ENCODE assay signal across 1 cellular context in the genomic region with DNA sequence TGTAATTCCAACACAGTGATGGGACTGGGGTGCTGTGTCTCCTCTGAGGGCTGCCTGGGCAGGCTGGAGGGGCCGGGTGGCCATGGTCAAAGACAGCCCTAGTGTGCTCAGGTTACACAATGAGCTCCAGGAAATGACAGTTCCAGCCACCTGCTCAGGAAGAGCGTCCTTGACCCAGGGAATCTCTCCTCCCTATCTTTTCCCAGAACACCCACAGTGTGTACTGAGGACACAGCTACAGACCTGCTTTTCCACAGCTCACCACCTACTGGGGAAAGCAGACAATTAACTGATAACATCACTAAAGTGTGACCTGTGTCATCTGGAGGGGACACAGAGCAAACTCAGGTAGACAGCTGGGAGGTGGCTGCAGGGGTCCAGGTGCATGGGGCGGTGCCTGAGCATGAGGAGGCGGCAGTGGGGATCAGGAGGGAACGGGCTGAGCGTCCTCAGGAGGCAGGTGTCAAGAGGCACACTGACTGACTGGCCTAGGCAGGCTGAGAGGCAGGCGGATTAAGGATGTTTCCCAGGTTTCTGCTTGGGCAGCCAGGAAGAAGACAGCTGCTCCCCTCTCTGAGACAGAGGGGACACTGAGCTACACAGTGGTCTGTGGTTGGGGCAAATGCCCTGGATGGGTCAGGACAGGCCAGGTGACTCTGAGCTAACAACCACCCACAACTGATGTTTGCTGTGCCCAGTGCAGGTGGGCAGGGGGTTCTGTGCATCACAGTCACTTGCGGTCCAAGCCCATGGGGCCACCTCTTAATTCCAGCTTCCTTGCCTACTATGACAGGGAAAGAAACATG.
TF ChIP-seq lines count a peak whose summit lies in the region.

No MANE protein-coding gene starts in this region.

TF ChIP-seq in HepG2, 621 proteins besides CTCF, POLR2A, EP300 and RAD21 (continued from another document and continues in another):
- no peak for TF ChIP-seq KDM5B (CRISPR knock-in tag; IDR thresholded peaks at IDR 0.05; ENCODE audit: borderline replicate concordance)
- no peak for TF ChIP-seq ZSCAN12 (CRISPR knock-in tag; IDR thresholded peaks at IDR 0.05)
- TF ChIP-seq, protein P1, sequence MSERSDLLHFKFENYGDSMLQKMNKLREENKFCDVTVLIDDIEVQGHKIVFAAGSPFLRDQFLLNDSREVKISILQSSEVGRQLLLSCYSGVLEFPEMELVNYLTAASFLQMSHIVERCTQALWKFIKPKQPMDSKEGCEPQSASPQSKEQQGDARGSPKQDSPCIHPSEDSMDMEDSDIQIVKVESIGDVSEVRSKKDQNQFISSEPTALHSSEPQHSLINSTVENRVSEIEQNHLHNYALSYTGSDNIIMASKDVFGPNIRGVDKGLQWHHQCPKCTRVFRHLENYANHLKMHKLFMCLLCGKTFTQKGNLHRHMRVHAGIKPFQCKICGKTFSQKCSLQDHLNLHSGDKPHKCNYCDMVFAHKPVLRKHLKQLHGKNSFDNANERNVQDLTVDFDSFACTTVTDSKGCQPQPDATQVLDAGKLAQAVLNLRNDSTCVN (CRISPR knock-in tag; IDR thresholded peaks at IDR 0.05; ENCODE audit: borderline replicate concordance), result 0 out of 2 replicates have a peak, but pooled peaks have one; percentile 67
- TF ChIP-seq, protein P2, sequence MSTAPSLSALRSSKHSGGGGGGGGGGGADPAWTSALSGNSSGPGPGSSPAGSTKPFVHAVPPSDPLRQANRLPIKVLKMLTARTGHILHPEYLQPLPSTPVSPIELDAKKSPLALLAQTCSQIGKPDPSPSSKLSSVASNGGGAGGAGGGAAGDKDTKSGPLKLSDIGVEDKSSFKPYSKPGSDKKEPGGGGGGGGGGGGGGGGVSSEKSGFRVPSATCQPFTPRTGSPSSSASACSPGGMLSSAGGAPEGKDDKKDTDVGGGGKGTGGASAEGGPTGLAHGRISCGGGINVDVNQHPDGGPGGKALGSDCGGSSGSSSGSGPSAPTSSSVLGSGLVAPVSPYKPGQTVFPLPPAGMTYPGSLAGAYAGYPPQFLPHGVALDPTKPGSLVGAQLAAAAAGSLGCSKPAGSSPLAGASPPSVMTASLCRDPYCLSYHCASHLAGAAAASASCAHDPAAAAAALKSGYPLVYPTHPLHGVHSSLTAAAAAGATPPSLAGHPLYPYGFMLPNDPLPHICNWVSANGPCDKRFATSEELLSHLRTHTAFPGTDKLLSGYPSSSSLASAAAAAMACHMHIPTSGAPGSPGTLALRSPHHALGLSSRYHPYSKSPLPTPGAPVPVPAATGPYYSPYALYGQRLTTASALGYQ (CRISPR knock-in tag; IDR thresholded peaks at IDR 0.05), result peak; percentile 81; the same call in 1 of the 2 replicates
- peak; percentile 63; the same call in 1 of the 2 replicates for TF ChIP-seq HOXA5 (CRISPR knock-in tag; IDR thresholded peaks at IDR 0.05)
- no peak for TF ChIP-seq ZNF24 (IDR thresholded peaks at IDR 0.05)
- no peak for TF ChIP-seq ZNF180 (CRISPR knock-in tag; IDR thresholded peaks at IDR 0.05; ENCODE audit: borderline replicate concordance, low read depth)
- no peak for TF ChIP-seq HDAC6 (IDR thresholded peaks at IDR 0.05; ENCODE audit: low read depth, low read length)
- peak; percentile 89 for TF ChIP-seq ESRRA (CRISPR knock-in tag; IDR thresholded peaks at IDR 0.05; ENCODE audit: low read depth)
- no peak for TF ChIP-seq ZNF564 (CRISPR knock-in tag; IDR thresholded peaks at IDR 0.05)
- TF ChIP-seq MAF1 (CRISPR knock-in tag; IDR thresholded peaks at IDR 0.05; ENCODE audit: borderline replicate concordance), result no peak
- TF ChIP-seq, protein P3, sequence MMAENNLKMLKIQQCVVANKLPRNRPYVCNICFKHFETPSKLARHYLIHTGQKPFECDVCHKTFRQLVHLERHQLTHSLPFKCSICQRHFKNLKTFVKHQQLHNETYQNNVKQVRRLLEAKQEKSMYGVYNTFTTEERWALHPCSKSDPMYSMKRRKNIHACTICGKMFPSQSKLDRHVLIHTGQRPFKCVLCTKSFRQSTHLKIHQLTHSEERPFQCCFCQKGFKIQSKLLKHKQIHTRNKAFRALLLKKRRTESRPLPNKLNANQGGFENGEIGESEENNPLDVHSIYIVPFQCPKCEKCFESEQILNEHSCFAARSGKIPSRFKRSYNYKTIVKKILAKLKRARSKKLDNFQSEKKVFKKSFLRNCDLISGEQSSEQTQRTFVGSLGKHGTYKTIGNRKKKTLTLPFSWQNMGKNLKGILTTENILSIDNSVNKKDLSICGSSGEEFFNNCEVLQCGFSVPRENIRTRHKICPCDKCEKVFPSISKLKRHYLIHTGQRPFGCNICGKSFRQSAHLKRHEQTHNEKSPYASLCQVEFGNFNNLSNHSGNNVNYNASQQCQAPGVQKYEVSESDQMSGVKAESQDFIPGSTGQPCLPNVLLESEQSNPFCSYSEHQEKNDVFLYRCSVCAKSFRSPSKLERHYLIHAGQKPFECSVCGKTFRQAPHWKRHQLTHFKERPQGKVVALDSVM (CRISPR knock-in tag; IDR thresholded peaks at IDR 0.05), result peak; percentile 80
- TF ChIP-seq ATF7 (IDR thresholded peaks at IDR 0.05), result peak; percentile 80
- TF ChIP-seq ATF7 (CRISPR knock-in tag; IDR thresholded peaks at IDR 0.05), result peak; percentile 95
- no peak for TF ChIP-seq RFX5 (IDR thresholded peaks at IDR 0.05; ENCODE audit: low read depth, low read length)
- TF ChIP-seq ZNF777 (CRISPR knock-in tag; IDR thresholded peaks at IDR 0.05), result no peak
- 0 out of 2 replicates have a peak, but pooled peaks have one; percentile 44 for TF ChIP-seq RNF2 (conservative IDR thresholded peaks at IDR 0.05; ENCODE audit: low read depth)
- no peak for TF ChIP-seq NCOA1 (CRISPR knock-in tag; IDR thresholded peaks at IDR 0.05)
- TF ChIP-seq GTF2F1 (IDR thresholded peaks at IDR 0.05; ENCODE audit: low read length), result no peak
- no peak for TF ChIP-seq ZNF737 (CRISPR knock-in tag; IDR thresholded peaks at IDR 0.05; ENCODE audit: borderline replicate concordance)
- TF ChIP-seq ZFP90 (CRISPR knock-in tag; IDR thresholded peaks at IDR 0.05; ENCODE audit: borderline replicate concordance), result peak; percentile 66; the same call in 1 of the 2 replicates
- TF ChIP-seq, protein P4, sequence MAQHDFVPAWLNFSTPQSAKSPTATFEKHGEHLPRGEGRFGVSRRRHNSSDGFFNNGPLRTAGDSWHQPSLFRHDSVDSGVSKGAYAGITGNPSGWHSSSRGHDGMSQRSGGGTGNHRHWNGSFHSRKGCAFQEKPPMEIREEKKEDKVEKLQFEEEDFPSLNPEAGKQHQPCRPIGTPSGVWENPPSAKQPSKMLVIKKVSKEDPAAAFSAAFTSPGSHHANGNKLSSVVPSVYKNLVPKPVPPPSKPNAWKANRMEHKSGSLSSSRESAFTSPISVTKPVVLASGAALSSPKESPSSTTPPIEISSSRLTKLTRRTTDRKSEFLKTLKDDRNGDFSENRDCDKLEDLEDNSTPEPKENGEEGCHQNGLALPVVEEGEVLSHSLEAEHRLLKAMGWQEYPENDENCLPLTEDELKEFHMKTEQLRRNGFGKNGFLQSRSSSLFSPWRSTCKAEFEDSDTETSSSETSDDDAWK (CRISPR knock-in tag; IDR thresholded peaks at IDR 0.05), result no peak
- TF ChIP-seq, protein P5, sequence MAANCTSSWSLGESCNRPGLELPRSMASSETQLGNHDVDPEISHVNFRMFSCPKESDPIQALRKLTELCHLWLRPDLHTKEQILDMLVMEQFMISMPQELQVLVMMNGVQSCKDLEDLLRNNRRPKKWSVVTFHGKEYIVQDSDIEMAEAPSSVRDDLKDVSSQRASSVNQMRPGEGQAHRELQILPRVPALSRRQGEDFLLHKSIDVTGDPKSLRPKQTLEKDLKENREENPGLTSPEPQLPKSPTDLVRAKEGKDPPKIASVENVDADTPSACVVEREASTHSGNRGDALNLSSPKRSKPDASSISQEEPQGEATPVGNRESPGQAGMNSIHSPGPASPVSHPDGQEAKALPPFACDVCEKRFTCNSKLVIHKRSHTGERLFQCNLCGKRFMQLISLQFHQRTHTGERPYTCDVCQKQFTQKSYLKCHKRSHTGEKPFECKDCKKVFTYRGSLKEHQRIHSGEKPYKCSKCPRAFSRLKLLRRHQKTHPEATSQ (CRISPR knock-in tag; IDR thresholded peaks at IDR 0.05; ENCODE audit: borderline replicate concordance), result no peak
- TF ChIP-seq ZNF788 (CRISPR knock-in tag; IDR thresholded peaks at IDR 0.05; ENCODE audit: borderline replicate concordance), result peak; percentile 91; the same call in 1 of the 2 replicates
- TF ChIP-seq YY1 (IDR thresholded peaks at IDR 0.05; ENCODE audit: insufficient read depth, insufficient replicate concordance, low read depth, low read length), result peak; percentile 33
- TF ChIP-seq ZNF260 (CRISPR knock-in tag; IDR thresholded peaks at IDR 0.05; ENCODE audit: borderline replicate concordance, low read depth), result no peak
- peak; percentile 89 for TF ChIP-seq GATA4 (IDR thresholded peaks at IDR 0.05; ENCODE audit: borderline replicate concordance, low read depth)
- peak; percentile 77 for TF ChIP-seq DMAP1 (CRISPR knock-in tag; IDR thresholded peaks at IDR 0.05)
- no peak for TF ChIP-seq THYN1 (CRISPR knock-in tag; IDR thresholded peaks at IDR 0.05; ENCODE audit: borderline replicate concordance, low read depth)
- no peak for TF ChIP-seq ZNF781 (CRISPR knock-in tag; IDR thresholded peaks at IDR 0.05; ENCODE audit: borderline replicate concordance, not compliant biosample characterization)
- TF ChIP-seq, protein P6, sequence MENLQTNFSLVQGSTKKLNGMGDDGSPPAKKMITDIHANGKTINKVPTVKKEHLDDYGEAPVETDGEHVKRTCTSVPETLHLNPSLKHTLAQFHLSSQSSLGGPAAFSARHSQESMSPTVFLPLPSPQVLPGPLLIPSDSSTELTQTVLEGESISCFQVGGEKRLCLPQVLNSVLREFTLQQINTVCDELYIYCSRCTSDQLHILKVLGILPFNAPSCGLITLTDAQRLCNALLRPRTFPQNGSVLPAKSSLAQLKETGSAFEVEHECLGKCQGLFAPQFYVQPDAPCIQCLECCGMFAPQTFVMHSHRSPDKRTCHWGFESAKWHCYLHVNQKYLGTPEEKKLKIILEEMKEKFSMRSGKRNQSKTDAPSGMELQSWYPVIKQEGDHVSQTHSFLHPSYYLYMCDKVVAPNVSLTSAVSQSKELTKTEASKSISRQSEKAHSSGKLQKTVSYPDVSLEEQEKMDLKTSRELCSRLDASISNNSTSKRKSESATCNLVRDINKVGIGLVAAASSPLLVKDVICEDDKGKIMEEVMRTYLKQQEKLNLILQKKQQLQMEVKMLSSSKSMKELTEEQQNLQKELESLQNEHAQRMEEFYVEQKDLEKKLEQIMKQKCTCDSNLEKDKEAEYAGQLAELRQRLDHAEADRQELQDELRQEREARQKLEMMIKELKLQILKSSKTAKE (CRISPR knock-in tag; IDR thresholded peaks at IDR 0.05; ENCODE audit: borderline replicate concordance), result peak; percentile 98
- no peak for TF ChIP-seq ZNF766 (CRISPR knock-in tag; IDR thresholded peaks at IDR 0.05; ENCODE audit: borderline replicate concordance)
- TF ChIP-seq HOXD1 (CRISPR knock-in tag; IDR thresholded peaks at IDR 0.05), result peak; percentile 89; the same call in 1 of the 2 replicates
- TF ChIP-seq, protein P7, sequence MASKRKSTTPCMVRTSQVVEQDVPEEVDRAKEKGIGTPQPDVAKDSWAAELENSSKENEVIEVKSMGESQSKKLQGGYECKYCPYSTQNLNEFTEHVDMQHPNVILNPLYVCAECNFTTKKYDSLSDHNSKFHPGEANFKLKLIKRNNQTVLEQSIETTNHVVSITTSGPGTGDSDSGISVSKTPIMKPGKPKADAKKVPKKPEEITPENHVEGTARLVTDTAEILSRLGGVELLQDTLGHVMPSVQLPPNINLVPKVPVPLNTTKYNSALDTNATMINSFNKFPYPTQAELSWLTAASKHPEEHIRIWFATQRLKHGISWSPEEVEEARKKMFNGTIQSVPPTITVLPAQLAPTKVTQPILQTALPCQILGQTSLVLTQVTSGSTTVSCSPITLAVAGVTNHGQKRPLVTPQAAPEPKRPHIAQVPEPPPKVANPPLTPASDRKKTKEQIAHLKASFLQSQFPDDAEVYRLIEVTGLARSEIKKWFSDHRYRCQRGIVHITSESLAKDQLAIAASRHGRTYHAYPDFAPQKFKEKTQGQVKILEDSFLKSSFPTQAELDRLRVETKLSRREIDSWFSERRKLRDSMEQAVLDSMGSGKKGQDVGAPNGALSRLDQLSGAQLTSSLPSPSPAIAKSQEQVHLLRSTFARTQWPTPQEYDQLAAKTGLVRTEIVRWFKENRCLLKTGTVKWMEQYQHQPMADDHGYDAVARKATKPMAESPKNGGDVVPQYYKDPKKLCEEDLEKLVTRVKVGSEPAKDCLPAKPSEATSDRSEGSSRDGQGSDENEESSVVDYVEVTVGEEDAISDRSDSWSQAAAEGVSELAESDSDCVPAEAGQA (IDR thresholded peaks at IDR 0.05; ENCODE audit: low read depth), result peak; percentile 74
- TF ChIP-seq, protein P7 (CRISPR knock-in tag; IDR thresholded peaks at IDR 0.05; ENCODE audit: borderline replicate concordance), result no peak
- no peak for TF ChIP-seq HNRNPUL1 (IDR thresholded peaks at IDR 0.05; ENCODE audit: low read depth, low read length)
- TF ChIP-seq NFYB (CRISPR knock-in tag; IDR thresholded peaks at IDR 0.05), result peak; percentile 25; the same call in 1 of the 2 replicates
- peak; percentile 95 for TF ChIP-seq NR2F6 (IDR thresholded peaks at IDR 0.05)
- TF ChIP-seq NR2F6 (CRISPR knock-in tag; IDR thresholded peaks at IDR 0.05), result peak; percentile 99
- no peak for TF ChIP-seq NFE2L1 (CRISPR knock-in tag; IDR thresholded peaks at IDR 0.05; ENCODE audit: borderline replicate concordance)
- no peak for TF ChIP-seq ZNF33A (CRISPR knock-in tag; IDR thresholded peaks at IDR 0.05; ENCODE audit: borderline replicate concordance)
- no peak for TF ChIP-seq ASH2L (IDR thresholded peaks at IDR 0.05; ENCODE audit: insufficient read length, low read depth, low read length)
- TF ChIP-seq ZNF749 (CRISPR knock-in tag; IDR thresholded peaks at IDR 0.05; ENCODE audit: borderline replicate concordance), result peak; percentile 91
- TF ChIP-seq RFX1 (IDR thresholded peaks at IDR 0.05), result no peak
- peak; percentile 92; the same call in 1 of the 2 replicates for TF ChIP-seq ZNF780A (CRISPR knock-in tag; IDR thresholded peaks at IDR 0.05)
- peak; percentile 61; the same call in 1 of the 2 replicates for TF ChIP-seq SIN3A (IDR thresholded peaks at IDR 0.05; ENCODE audit: borderline replicate concordance, low read depth, low read length)
- TF ChIP-seq ZNF629 (CRISPR knock-in tag; conservative IDR thresholded peaks at IDR 0.05), result 0 out of 2 replicates have a peak, but pooled peaks have one; percentile 48
- peak; percentile 91 for TF ChIP-seq ZNF230 (CRISPR knock-in tag; IDR thresholded peaks at IDR 0.05)
